In genomic region chr11:115591380-115591779, GRCh38 we compare ENCODE assay signal across 17 cellular contexts.
"Had no signal": no experiment of that assay in that cellular context is flagged by ENCODE, and none has a peak within 500 bp of the region (broad histone marks: within the 10 kb centered on the region; RNA-seq: fewer than 3 reads in every experiment).

No MANE protein-coding gene starts in this region.

- H3K4me3 ChIP-seq: MG63, SJSA1, SK-N-MC had no signal

- DNase-seq: KBM-7, MG63, NCI-H1092, NCI-H1105 treated with DMSO at 0.1 percent for 48 hours, NCI-H1417 treated with DMSO at 0.1 percent for 48 hours, NCI-H187 treated with DMSO at 0.1 percent for 48 hours, NCI-H2029 treated with DMSO at 0.1 percent for 48 hours, NCI-H345, NCI-H446 treated with DMSO at 0.1 percent for 48 hours, NCI-H510A treated with DMSO at 0.1 percent for 48 hours, NCI-H526 treated with DMSO at 0.1 percent for 48 hours, NCI-H774, Right ventricle myocardium superior, RPMI8226, SIG-M5 had no signal

- H3K27ac ChIP-seq: SJSA1, SK-N-MC had no signal
